In the genomic region with DNA sequence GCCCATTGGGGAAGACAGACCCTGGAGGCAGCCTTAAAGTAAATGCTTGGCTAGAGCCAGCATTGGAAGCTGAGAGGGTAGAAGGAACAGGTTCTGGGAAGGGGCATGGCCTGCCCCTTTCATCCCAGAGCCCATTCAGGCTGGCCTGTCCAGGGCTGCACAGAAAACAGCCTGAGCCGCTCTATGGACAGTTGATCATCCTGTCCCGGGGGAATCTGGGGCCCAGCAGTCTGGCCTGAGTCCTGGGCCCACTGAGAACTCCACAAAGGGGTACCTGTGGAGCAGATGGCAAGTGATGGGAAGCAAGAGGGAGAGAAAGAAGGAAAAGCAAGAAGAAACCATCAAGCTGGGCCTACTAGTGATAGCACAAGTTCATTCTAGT, we compare ENCODE assay signal across 16 cellular contexts. TPM values are rescaled to one million over a fixed set of nuclear protein-coding genes. Genes with fewer than 3 reads are reported as not detected.
DNase-seq lines count a peak whose midpoint lies in the region; ATAC-seq and TF ChIP-seq lines count a peak whose summit lies in the region.
"Had no signal": no experiment of that assay in that cellular context is flagged by ENCODE, and none has a peak within 500 bp of the region (broad histone marks: within the 10 kb centered on the region; RNA-seq: fewer than 3 reads in every experiment).

No MANE protein-coding gene starts in this region.

- H3K4me3 Mint-ChIP-seq in neural progenitor cell, result no peak overlapping the region
- H3K4me3 Mint-ChIP-seq: CD4-positive, CD25-positive, alpha-beta regulatory T cell; GM23338 had no signal

- no peak overlapping the region for H3K4me3 ChIP-seq in neural progenitor cell
- H3K4me3 ChIP-seq: BLaER1 treated with 17β-estradiol and CSF1 and Interleukin-3, amounts not matched to agents 10 nM and 100 nM; GM23338 had no signal

- no peaks in the 10 kb centered on the region for H3K27me3 ChIP-seq in neural progenitor cell
- H3K27me3 ChIP-seq: BLaER1 treated with 17β-estradiol and CSF1 and Interleukin-3, amounts not matched to agents 10 nM and 100 nM had no signal

- H3K9me3 ChIP-seq in neural progenitor cell (ENCODE audit: low read depth), result no peaks in the 10 kb centered on the region
- H3K9me3 ChIP-seq: BLaER1 treated with 17β-estradiol and CSF1 and Interleukin-3, amounts not matched to agents 10 nM and 100 nM had no signal

- no peak overlapping the region for H3K4me2 ChIP-seq in neural progenitor cell
- H3K4me2 ChIP-seq: BLaER1 treated with 17β-estradiol and CSF1 and Interleukin-3, amounts not matched to agents 10 nM and 100 nM; GM23338 had no signal

- no peaks in the 10 kb centered on the region for H3K36me3 Mint-ChIP-seq in neural progenitor cell
- H3K36me3 Mint-ChIP-seq: CD4-positive, CD25-positive, alpha-beta regulatory T cell had no signal

- TF ChIP-seq CTCF in neural progenitor cell (IDR thresholded peaks at IDR 0.05), result no peak

- H3K79me2 ChIP-seq in neural progenitor cell (ENCODE audit: low read depth), result no peaks in the 10 kb centered on the region

- no peaks in the 10 kb centered on the region for H3K36me3 ChIP-seq in neural progenitor cell
- H3K36me3 ChIP-seq: BLaER1 treated with 17β-estradiol and CSF1 and Interleukin-3, amounts not matched to agents 10 nM and 100 nM had no signal

- H3K27me3 Mint-ChIP-seq in neural progenitor cell (ENCODE audit: insufficient read depth, low read depth), result peaks cover 4% of the 10 kb centered on the region
- H3K27me3 Mint-ChIP-seq: CD4-positive, CD25-positive, alpha-beta regulatory T cell had no signal

- peak; percentile 15 for DNase-seq in D341Med (ENCODE audit: low spot score)
- no peak for DNase-seq in neural progenitor cell (ENCODE audit: low spot score)
- no peak for DNase-seq in substantia nigra (lab: John Stamatoyannopoulos, UW)
- no peak for DNase-seq in stimulated activated naive CD8-positive, alpha-beta T cell treated with anti-CD3 and anti-CD28 coated beads, Interleukin-15, Interleukin-2, amounts not matched to agents 100 U/mL and 50 U/mL, for 24 hours
- DNase-seq in NCI-H748 treated with DMSO at 0.1 percent for 48 hours (lab: John Stamatoyannopoulos, UW), result no peak
- DNase-seq in Ammon's horn (ENCODE audit: low spot score), result no peak
- DNase-seq: 8988T; AML-193; CD4-positive, CD25-positive, alpha-beta regulatory T cell; DMS 273 treated with DMSO at 0.1 percent for 48 hours; H7 had no signal

- no peaks in the 10 kb centered on the region for H4K20me1 ChIP-seq in neural progenitor cell (ENCODE audit: low read depth)

- H3F3A ChIP-seq in neural progenitor cell (ENCODE audit: low read depth), result no peaks in the 10 kb centered on the region

- H3K4me1 ChIP-seq in neural progenitor cell, result no peaks in the 10 kb centered on the region

- H3K4me1 Mint-ChIP-seq in neural progenitor cell, result peaks cover 6% of the 10 kb centered on the region

- no peaks in the 10 kb centered on the region for H3K9me3 Mint-ChIP-seq in neural progenitor cell
- H3K9me3 Mint-ChIP-seq: GM23338 had no signal

- no peak overlapping the region for H2AFZ ChIP-seq in neural progenitor cell (replicated peaks)
- H2AFZ ChIP-seq: GM23338 had no signal

- peak overlapping the region; percentile 68 for H3K27ac Mint-ChIP-seq in neural progenitor cell
- H3K27ac Mint-ChIP-seq: CD4-positive, CD25-positive, alpha-beta regulatory T cell; GM23338 had no signal

- no peak for ATAC-seq in stimulated activated naive CD8-positive, alpha-beta T cell treated with anti-CD3 and anti-CD28 coated beads, Interleukin-15, Interleukin-2, amounts not matched to agents 100 U/mL and 50 U/mL, for 24 hours
- ATAC-seq: GM23338 had no signal

- no peak overlapping the region for H3K9ac ChIP-seq in neural progenitor cell
- H3K9ac ChIP-seq: BLaER1 treated with 17β-estradiol and CSF1 and Interleukin-3, amounts not matched to agents 10 nM and 100 nM had no signal

- peak overlapping the region; percentile 29 for H3K27ac ChIP-seq in cingulate gyrus (ENCODE audit: low read depth, low read length)
- H3K27ac ChIP-seq in neural progenitor cell, result no peak overlapping the region
- H3K27ac ChIP-seq in substantia nigra (ENCODE audit: low read depth, low read length, poor library complexity, severe bottlenecking), result peak overlapping the region; percentile 64
- H3K27ac ChIP-seq: BLaER1 treated with 17β-estradiol and CSF1 and Interleukin-3, amounts not matched to agents 10 nM and 100 nM had no signal

RNA-seq across cellular contexts. Expression of gene TMEM81, which starts 13.2 kb away (rescaled TPM):
- total RNA-seq in neural progenitor cell (ENCODE audit: low replicate concordance), result 2.1 and 3.3 TPM in 2 replicates

RNA-seq across cellular contexts. Expression of gene CNTN2, which starts 28.0 kb away (rescaled TPM):
- total RNA-seq in neural progenitor cell (ENCODE audit: low replicate concordance), result 8.4 and 12.8 TPM in 2 replicates
- total RNA-seq: CD4-positive, CD25-positive, alpha-beta regulatory T cell; Daoy; H7; HT-29 had no signal

RNA-seq across cellular contexts. Expression of gene RBBP5, which starts 50.8 kb away (rescaled TPM):
- total RNA-seq in neural progenitor cell (ENCODE audit: low replicate concordance), result 21.9 and 30.1 TPM in 2 replicates
